ENCODE assay signal across 14 cellular contexts in the genomic region with DNA sequence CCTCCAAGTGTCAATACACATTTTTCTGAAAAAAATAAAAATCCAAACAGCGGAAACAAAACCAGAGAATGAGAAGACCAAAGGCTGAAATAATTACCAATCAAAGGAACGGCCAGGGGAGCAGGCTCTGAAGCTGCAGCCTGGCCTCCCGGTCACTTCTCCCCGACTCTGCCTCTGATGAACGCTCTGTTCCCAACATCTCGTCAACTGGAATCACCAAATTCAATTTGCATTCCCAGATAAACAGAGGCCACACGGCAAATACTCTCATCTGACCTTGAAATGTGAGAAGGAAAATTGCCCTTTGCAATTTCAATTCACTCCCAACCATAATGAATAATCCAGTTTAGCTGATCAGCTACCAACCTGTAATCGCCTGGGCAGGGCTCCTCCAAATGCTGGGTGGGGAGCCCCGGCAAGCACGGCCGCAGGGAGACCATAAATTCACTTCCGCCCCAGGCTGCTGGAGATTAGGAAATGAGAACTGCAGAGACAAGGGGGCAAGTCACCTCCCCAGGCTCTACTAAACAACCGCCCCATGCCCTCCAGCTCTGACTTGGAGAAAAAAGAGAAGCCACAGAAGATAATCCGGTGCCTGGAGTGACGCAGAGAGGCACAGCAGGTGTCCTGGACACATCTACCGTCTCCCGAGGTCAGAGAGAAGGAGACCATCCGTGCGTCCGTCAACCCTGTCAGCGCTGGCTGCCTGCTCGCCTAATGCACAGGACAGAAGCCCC.
DNase-seq lines count a peak whose midpoint lies in the region; ATAC-seq lines count a peak whose summit lies in the region.
"Had no signal": no experiment of that assay in that cellular context is flagged by ENCODE, and none has a peak within 500 bp of the region (broad histone marks: within the 10 kb centered on the region; RNA-seq: fewer than 3 reads in every experiment).

No MANE protein-coding gene starts in this region.

- H3K27ac ChIP-seq in BLaER1 (peak overlapping the region; percentile 69), HUES48 (ENCODE audit: low read depth, low read length) (peak overlapping the region; percentile 35), SK-N-MC (peak overlapping the region; percentile 50)

- no peak for DNase-seq in SK-N-MC (ENCODE audit: low read depth, low spot score)
- no peak for DNase-seq in memory B cell (ENCODE audit: low spot score in 2 of 2)
- no peak for DNase-seq in SHP77 treated with DMSO at 0.1 percent for 48 hours (lab: John Stamatoyannopoulos, UW)
- DNase-seq in AML-193 (lab: John Stamatoyannopoulos, UW), result no peak
- no peak for DNase-seq in midbrain (lab: John Stamatoyannopoulos, UW)
- DNase-seq: activated CD8-positive, alpha-beta memory T cell treated with anti-CD3 and anti-CD28 coated beads, Interleukin-2, amount 10 ng/mL, durations not matched to agents 7 days and 5 days; activated naive CD4-positive, alpha-beta T cell treated with anti-CD3 and anti-CD28 coated beads, Interleukin-2, amount 10 ng/mL, durations not matched to agents 7 days and 5 days; NCI-H1105; NCI-H526 treated with DMSO at 0.1 percent for 48 hours had no signal

- peaks cover 99% of the 10 kb centered on the region for H3K4me1 ChIP-seq in BLaER1
- H3K4me1 ChIP-seq in HUES48 (ENCODE audit: control insufficient read depth, insufficient read depth, low read length), result no peaks in the 10 kb centered on the region

- no peak overlapping the region for H3K4me3 Mint-ChIP-seq in memory B cell
- H3K4me3 Mint-ChIP-seq: activated CD8-positive, alpha-beta memory T cell treated with anti-CD3 and anti-CD28 coated beads, Interleukin-2, amount 10 ng/mL, durations not matched to agents 7 days and 5 days; activated naive CD4-positive, alpha-beta T cell treated with anti-CD3 and anti-CD28 coated beads, Interleukin-2, amount 10 ng/mL, durations not matched to agents 7 days and 5 days; central memory CD8-positive, alpha-beta T cell had no signal

- peaks cover 96% of the 10 kb centered on the region for H4K20me1 ChIP-seq in BLaER1

- no peak overlapping the region for H3K27ac Mint-ChIP-seq in memory B cell
- H3K27ac Mint-ChIP-seq: activated CD8-positive, alpha-beta memory T cell treated with anti-CD3 and anti-CD28 coated beads, Interleukin-2, amount 10 ng/mL, durations not matched to agents 7 days and 5 days; activated naive CD4-positive, alpha-beta T cell treated with anti-CD3 and anti-CD28 coated beads, Interleukin-2, amount 10 ng/mL, durations not matched to agents 7 days and 5 days had no signal

- ATAC-seq in memory B cell (ENCODE audit: low read depth) (peak; percentile 60), GM19467 (IDR thresholded peaks at IDR 0.05; ENCODE audit: unreplicated experiment) (no peak)
- ATAC-seq: activated CD8-positive, alpha-beta memory T cell treated with anti-CD3 and anti-CD28 coated beads, Interleukin-2, amount 10 ng/mL, durations not matched to agents 7 days and 5 days; Right ventricle myocardium inferior had no signal

- H3K9ac ChIP-seq in BLaER1, result peak overlapping the region; percentile 59
- H3K9ac ChIP-seq in HUES48 (ENCODE audit: low read depth, low read length), result no peak overlapping the region
- H3K9ac ChIP-seq in SK-N-MC (ENCODE audit: insufficient read length), result no peak overlapping the region

- peak overlapping the region; percentile 82 for H3K4me2 ChIP-seq in BLaER1

- H3K9me3 Mint-ChIP-seq in memory B cell, result no peaks in the 10 kb centered on the region
- H3K9me3 Mint-ChIP-seq: activated naive CD4-positive, alpha-beta T cell treated with anti-CD3 and anti-CD28 coated beads, Interleukin-2, amount 10 ng/mL, durations not matched to agents 7 days and 5 days; central memory CD8-positive, alpha-beta T cell had no signal

- H3K36me3 Mint-ChIP-seq in memory B cell, result peaks cover 7% of the 10 kb centered on the region

- H3K36me3 ChIP-seq in BLaER1, result peaks cover 60% of the 10 kb centered on the region
- H3K36me3 ChIP-seq in HUES48 (ENCODE audit: control insufficient read depth, insufficient read depth, low read length), result peaks cover 10% of the 10 kb centered on the region
- no peaks in the 10 kb centered on the region for H3K36me3 ChIP-seq in SK-N-MC (ENCODE audit: insufficient read depth, low read length)

- H3K27me3 ChIP-seq in BLaER1, result no peaks in the 10 kb centered on the region
- H3K27me3 ChIP-seq in HUES48 (ENCODE audit: control insufficient read depth, insufficient read depth, low read length), result no peaks in the 10 kb centered on the region

- H3K4me3 ChIP-seq in BLaER1, result no peak overlapping the region
- H3K4me3 ChIP-seq in HUES48 (ENCODE audit: low read depth, low read length), result no peak overlapping the region
- H3K4me3 ChIP-seq in SK-N-MC, result peak overlapping the region; percentile 63

- H3K4me1 Mint-ChIP-seq in memory B cell, result peaks cover 11% of the 10 kb centered on the region

- no peaks in the 10 kb centered on the region for H3K27me3 Mint-ChIP-seq in memory B cell
- H3K27me3 Mint-ChIP-seq: activated CD8-positive, alpha-beta memory T cell treated with anti-CD3 and anti-CD28 coated beads, Interleukin-2, amount 10 ng/mL, durations not matched to agents 7 days and 5 days; activated naive CD4-positive, alpha-beta T cell treated with anti-CD3 and anti-CD28 coated beads, Interleukin-2, amount 10 ng/mL, durations not matched to agents 7 days and 5 days; central memory CD8-positive, alpha-beta T cell had no signal

- peaks cover 7% of the 10 kb centered on the region for H3K9me3 ChIP-seq in BLaER1
- H3K9me3 ChIP-seq in HUES48 (ENCODE audit: control insufficient read depth, insufficient read depth, low read length), result no peaks in the 10 kb centered on the region
- no peaks in the 10 kb centered on the region for H3K9me3 ChIP-seq in SK-N-MC (ENCODE audit: low read depth, low read length)
